Comparison of ENCODE assay signal across 13 cellular contexts in the genomic region with DNA sequence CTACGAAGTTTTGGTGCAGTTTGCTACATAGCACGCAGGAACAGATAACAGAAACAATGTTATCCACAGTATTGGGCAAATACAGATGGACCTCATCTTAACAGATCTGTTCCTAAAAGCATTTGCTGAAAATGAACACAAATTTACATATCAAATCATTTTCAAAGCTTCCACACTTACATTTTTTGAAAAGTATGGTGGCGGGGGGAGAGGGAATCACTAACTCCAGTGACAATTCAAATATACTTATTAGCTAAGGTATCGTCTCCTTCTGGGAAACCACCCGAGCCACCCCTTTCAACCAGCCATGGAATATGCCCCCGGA.
A peak's percentile ranks its signal among the peaks of the same experiment; 100 is the strongest.
DNase-seq lines count a peak whose midpoint lies in the region; ATAC-seq and TF ChIP-seq lines count a peak whose summit lies in the region.
"Had no signal": no experiment of that assay in that cellular context is flagged by ENCODE, and none has a peak within 500 bp of the region (broad histone marks: within the 10 kb centered on the region; RNA-seq: fewer than 3 reads in every experiment).

No MANE protein-coding gene starts in this region.

- CTCF ChIA-PET in CD8-positive, alpha-beta T cell (lab: Charles Lee), result interaction anchor here (0.6 to 3.3 kb wide), 10 partner anchors 9 to 1265 kb away, joined by 3 to 27 read pairs (median 3); no protein-coding TSS in a partner anchor

- H3K9me3 Mint-ChIP-seq in CD8-positive, alpha-beta T cell, result no peaks in the 10 kb centered on the region
- H3K9me3 Mint-ChIP-seq: CD8-positive, alpha-beta memory T cell had no signal

- POLR2A ChIA-PET in CD8-positive, alpha-beta T cell (lab: Charles Lee), result no interaction called here

- H3K9ac ChIP-seq in OCI-LY3 (ENCODE audit: low read length), result no peak overlapping the region
- H3K9ac ChIP-seq in neural cell (ENCODE audit: low read length), result no peak overlapping the region
- H3K9ac ChIP-seq: KMS-11 had no signal

- no peaks in the 10 kb centered on the region for H3K36me3 Mint-ChIP-seq in CD8-positive, alpha-beta T cell
- H3K36me3 Mint-ChIP-seq: CD8-positive, alpha-beta memory T cell had no signal

- H2AFZ ChIP-seq in OCI-LY3 (ENCODE audit: low read depth, low read length) (peak overlapping the region; percentile 100), neural cell (ENCODE audit: low read depth, low read length) (no peak overlapping the region)

- no peak for TF ChIP-seq EP300 in neural cell (conservative IDR thresholded peaks at IDR 0.05; ENCODE audit: poor library complexity, severe bottlenecking)

- H3K4me1 Mint-ChIP-seq in CD8-positive, alpha-beta T cell (ENCODE audit: low read depth), result no peaks in the 10 kb centered on the region

- no peaks in the 10 kb centered on the region for H3F3A ChIP-seq in neural cell (ENCODE audit: insufficient read depth, low read length, poor library complexity, severe bottlenecking)

- H3K27me3 ChIP-seq in CD8-positive, alpha-beta T cell (ENCODE audit: insufficient read depth, low read length), result no peaks in the 10 kb centered on the region
- H3K27me3 ChIP-seq in OCI-LY3 (ENCODE audit: low read depth, low read length) (peaks cover 14% of the 10 kb centered on the region), ascending aorta (no peaks in the 10 kb centered on the region), neural cell (ENCODE audit: insufficient read depth, low read depth, low read length) (no peaks in the 10 kb centered on the region)
- H3K27me3 ChIP-seq: MG63, SJSA1 had no signal

- intact Hi-C loops in CD8-positive, alpha-beta T cell (cut with DNase I, micrococcal nuclease), result loop anchor here in 1 of 2 experiments (5.0 kb wide), 2 partner anchors 738 to 963 kb away; no protein-coding TSS in a partner anchor
- intact Hi-C loops in ascending aorta (cut with DNase I), result loop anchor here (1.0 to 5.0 kb wide), 4 partner anchors 16 to 218 kb away; no protein-coding TSS in a partner anchor

- H4K20me1 ChIP-seq in OCI-LY3 (ENCODE audit: insufficient read depth, low read length), result no peaks in the 10 kb centered on the region
- H4K20me1 ChIP-seq in neural cell (ENCODE audit: insufficient read depth), result no peaks in the 10 kb centered on the region

- no peak overlapping the region for H3K27ac Mint-ChIP-seq in CD8-positive, alpha-beta T cell
- H3K27ac Mint-ChIP-seq: CD8-positive, alpha-beta memory T cell had no signal

- no peak for ATAC-seq in CD8-positive, alpha-beta T cell
- ATAC-seq in GM19467 (IDR thresholded peaks at IDR 0.05; ENCODE audit: unreplicated experiment), result no peak
- no peak for ATAC-seq in HG03280 (IDR thresholded peaks at IDR 0.05; ENCODE audit: unreplicated experiment)

- no peak overlapping the region for H3K4me3 Mint-ChIP-seq in CD8-positive, alpha-beta T cell

- TF ChIP-seq RAD21 in neural cell (conservative IDR thresholded peaks at IDR 0.05), result no peak

- no peak overlapping the region for H3K4me3 ChIP-seq in CD8-positive, alpha-beta T cell (ENCODE audit: low read depth, low read length)
- H3K4me3 ChIP-seq in OCI-LY3 (ENCODE audit: low read length) (no peak overlapping the region), ascending aorta (no peak overlapping the region), neural cell (ENCODE audit: low read length) (no peak overlapping the region)
- H3K4me3 ChIP-seq: MG63, SJSA1 had no signal

- H3K27ac ChIP-seq in CD8-positive, alpha-beta T cell (ENCODE audit: low read depth, low read length), result no peak overlapping the region
- no peak overlapping the region for H3K27ac ChIP-seq in OCI-LY3 (ENCODE audit: low read length)
- H3K27ac ChIP-seq in ascending aorta, result peak overlapping the region; percentile 87
- no peak overlapping the region for H3K27ac ChIP-seq in neural cell (ENCODE audit: low read length)
- H3K27ac ChIP-seq: KMS-11, SJSA1 had no signal

- no peaks in the 10 kb centered on the region for H3K9me3 ChIP-seq in CD8-positive, alpha-beta T cell (ENCODE audit: low read length)
- H3K9me3 ChIP-seq in OCI-LY3 (ENCODE audit: insufficient read depth, low read length) (no peaks in the 10 kb centered on the region), ascending aorta (no peaks in the 10 kb centered on the region), neural cell (ENCODE audit: low read length) (no peaks in the 10 kb centered on the region)
- H3K9me3 ChIP-seq: MG63, SJSA1 had no signal

- no peaks in the 10 kb centered on the region for H3K36me3 ChIP-seq in CD8-positive, alpha-beta T cell (ENCODE audit: insufficient read depth, low read length)
- H3K36me3 ChIP-seq in OCI-LY3 (replicated peaks; ENCODE audit: low read depth, low read length) (no peaks in the 10 kb centered on the region), ascending aorta (no peaks in the 10 kb centered on the region), neural cell (ENCODE audit: insufficient read depth, low read length) (no peaks in the 10 kb centered on the region)
- H3K36me3 ChIP-seq: MG63, SJSA1 had no signal

- H3K4me2 ChIP-seq in OCI-LY3 (ENCODE audit: low read length) (peak overlapping the region; percentile 76), neural cell (ENCODE audit: low read length) (no peak overlapping the region)
- H3K4me2 ChIP-seq: KMS-11 had no signal

- H3K27me3 Mint-ChIP-seq in CD8-positive, alpha-beta T cell (ENCODE audit: low read depth), result peaks cover 13% of the 10 kb centered on the region

- H3K4me1 ChIP-seq in CD8-positive, alpha-beta T cell (ENCODE audit: insufficient read depth, low read length), result no peaks in the 10 kb centered on the region
- H3K4me1 ChIP-seq in OCI-LY3 (ENCODE audit: low read length) (peaks cover 12% of the 10 kb centered on the region), ascending aorta (peaks cover 7 to 15% of the 10 kb centered on the region in 2 donors)
- H3K4me1 ChIP-seq: SJSA1 had no signal

- TF ChIP-seq CTCF in CD8-positive, alpha-beta T cell (IDR thresholded peaks at IDR 0.05), result peak; percentile 17
- no peak for TF ChIP-seq CTCF in OCI-LY3 (IDR thresholded peaks at IDR 0.05; ENCODE audit: low read depth, low read length)
- no peak for TF ChIP-seq CTCF in ascending aorta (IDR thresholded peaks at IDR 0.05)
- peak; percentile 13 for TF ChIP-seq CTCF in neural cell (IDR thresholded peaks at IDR 0.05; ENCODE audit: poor library complexity, severe bottlenecking)

- no peaks in the 10 kb centered on the region for H3K9me2 ChIP-seq in neural cell (ENCODE audit: insufficient read depth, low read length)

- H3K79me2 ChIP-seq in OCI-LY3 (ENCODE audit: low read length), result no peaks in the 10 kb centered on the region
- H3K79me2 ChIP-seq in neural cell (replicated peaks; ENCODE audit: insufficient read depth, low read length), result no peaks in the 10 kb centered on the region

- no peak for DNase-seq in CD8-positive, alpha-beta T cell
- DNase-seq in ascending aorta (ENCODE audit: low spot score in 2 of 2), result no peak
- no peak for DNase-seq in NCI-H2029 (lab: John Stamatoyannopoulos, UW)
- DNase-seq in cerebellar cortex (ENCODE audit: low spot score), result no peak
- DNase-seq: DMS79 treated with DMSO at 0.1 percent for 48 hours had no signal

TF ChIP-seq in neural cell, 6 proteins besides CTCF, POLR2A, EP300 and RAD21:
- no peak for TF ChIP-seq SMC3 (conservative IDR thresholded peaks at IDR 0.05; ENCODE audit: poor library complexity)
- no peak for TF ChIP-seq MXI1 (conservative IDR thresholded peaks at IDR 0.05; ENCODE audit: poor library complexity, severe bottlenecking)
- TF ChIP-seq POLR2AphosphoS5 (IDR thresholded peaks at IDR 0.05), result no peak
- TF ChIP-seq, protein P1, sequence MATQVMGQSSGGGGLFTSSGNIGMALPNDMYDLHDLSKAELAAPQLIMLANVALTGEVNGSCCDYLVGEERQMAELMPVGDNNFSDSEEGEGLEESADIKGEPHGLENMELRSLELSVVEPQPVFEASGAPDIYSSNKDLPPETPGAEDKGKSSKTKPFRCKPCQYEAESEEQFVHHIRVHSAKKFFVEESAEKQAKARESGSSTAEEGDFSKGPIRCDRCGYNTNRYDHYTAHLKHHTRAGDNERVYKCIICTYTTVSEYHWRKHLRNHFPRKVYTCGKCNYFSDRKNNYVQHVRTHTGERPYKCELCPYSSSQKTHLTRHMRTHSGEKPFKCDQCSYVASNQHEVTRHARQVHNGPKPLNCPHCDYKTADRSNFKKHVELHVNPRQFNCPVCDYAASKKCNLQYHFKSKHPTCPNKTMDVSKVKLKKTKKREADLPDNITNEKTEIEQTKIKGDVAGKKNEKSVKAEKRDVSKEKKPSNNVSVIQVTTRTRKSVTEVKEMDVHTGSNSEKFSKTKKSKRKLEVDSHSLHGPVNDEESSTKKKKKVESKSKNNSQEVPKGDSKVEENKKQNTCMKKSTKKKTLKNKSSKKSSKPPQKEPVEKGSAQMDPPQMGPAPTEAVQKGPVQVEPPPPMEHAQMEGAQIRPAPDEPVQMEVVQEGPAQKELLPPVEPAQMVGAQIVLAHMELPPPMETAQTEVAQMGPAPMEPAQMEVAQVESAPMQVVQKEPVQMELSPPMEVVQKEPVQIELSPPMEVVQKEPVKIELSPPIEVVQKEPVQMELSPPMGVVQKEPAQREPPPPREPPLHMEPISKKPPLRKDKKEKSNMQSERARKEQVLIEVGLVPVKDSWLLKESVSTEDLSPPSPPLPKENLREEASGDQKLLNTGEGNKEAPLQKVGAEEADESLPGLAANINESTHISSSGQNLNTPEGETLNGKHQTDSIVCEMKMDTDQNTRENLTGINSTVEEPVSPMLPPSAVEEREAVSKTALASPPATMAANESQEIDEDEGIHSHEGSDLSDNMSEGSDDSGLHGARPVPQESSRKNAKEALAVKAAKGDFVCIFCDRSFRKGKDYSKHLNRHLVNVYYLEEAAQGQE (IDR thresholded peaks at IDR 0.05; ENCODE audit: borderline replicate concordance), result no peak
- no peak for TF ChIP-seq EZH2 (IDR thresholded peaks at IDR 0.05; ENCODE audit: borderline replicate concordance, insufficient read depth, low read length, poor library complexity, severe bottlenecking)
- TF ChIP-seq TAF1 (IDR thresholded peaks at IDR 0.05; ENCODE audit: low read depth), result no peak

Comparison
In these comparisons a context has a peak if more than half of its experiments do, and no peak if none do; other contexts are left out.
1. H3K27ac ChIP-seq: peak in ascending aorta (2 of 2); none in CD8-positive, alpha-beta T cell (single experiment), OCI-LY3 (single experiment) and neural cell (single experiment).
2. CTCF ChIP-seq: peak in CD8-positive, alpha-beta T cell (single experiment) and neural cell (single experiment); none in OCI-LY3 (single experiment) and ascending aorta (0 of 3).